In the genomic region with DNA sequence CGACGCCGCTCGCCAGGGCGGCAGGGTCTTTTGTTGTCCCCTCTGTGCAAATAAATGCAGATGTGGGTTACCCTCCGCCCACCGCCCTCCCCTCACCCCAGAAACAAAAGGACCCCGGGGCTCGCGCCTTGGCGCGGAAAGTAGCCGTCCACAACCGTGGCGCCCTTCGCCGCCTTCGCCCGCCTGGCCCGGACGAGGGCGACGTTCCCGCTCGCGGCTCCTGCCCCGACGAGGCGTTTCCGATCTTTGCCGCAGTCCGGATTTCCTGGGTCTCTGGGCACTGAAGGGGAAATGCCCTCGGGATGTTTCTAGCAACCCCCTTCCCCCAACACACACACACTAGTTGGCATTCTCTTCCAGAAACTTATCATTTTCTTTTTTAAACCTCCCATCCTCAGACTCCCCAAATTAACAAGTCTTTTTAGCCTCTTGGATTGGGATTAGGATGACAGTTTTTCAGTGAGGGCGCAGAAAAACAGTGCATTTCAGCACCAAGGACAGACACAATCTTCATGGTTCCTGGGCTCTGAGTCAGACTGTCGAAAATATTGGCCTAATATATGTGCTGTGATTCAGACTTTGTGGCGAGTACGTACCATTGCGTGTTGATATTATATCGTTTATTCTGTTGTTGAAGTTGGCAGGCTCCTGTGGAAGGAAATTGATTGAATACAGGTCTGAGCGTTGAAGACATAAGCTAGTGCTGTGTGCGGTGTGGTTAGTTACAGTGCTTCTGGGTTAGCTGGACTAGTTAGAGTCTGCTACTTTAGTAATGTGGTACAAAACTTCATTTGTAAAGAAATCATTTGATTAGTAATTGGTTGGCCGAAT, we compare ENCODE assay signal across 1 cellular context.
TF ChIP-seq lines count a peak whose summit lies in the region.

No MANE protein-coding gene starts in this region.

TF ChIP-seq in HepG2, 621 proteins besides CTCF, POLR2A, EP300 and RAD21 (continued from another document and continues in another):
- 0 out of 2 replicates have a peak, but pooled peaks have one; percentile 38 for TF ChIP-seq BRCA1 (CRISPR knock-in tag; IDR thresholded peaks at IDR 0.05)
- TF ChIP-seq KDM6A (CRISPR knock-in tag; IDR thresholded peaks at IDR 0.05; ENCODE audit: low read depth) = no peak
- peak; percentile 30; the same call in 1 of the 2 replicates for TF ChIP-seq SPEN (CRISPR knock-in tag; IDR thresholded peaks at IDR 0.05; ENCODE audit: low read depth)
- no peak for TF ChIP-seq NONO (IDR thresholded peaks at IDR 0.05)
- TF ChIP-seq NONO (CRISPR knock-in tag; conservative IDR thresholded peaks at IDR 0.05) = peak; percentile 34; the same call in 1 of the 2 replicates
- no peak for TF ChIP-seq ATAD3A (CRISPR knock-in tag; IDR thresholded peaks at IDR 0.05)
- no peak for TF ChIP-seq ZNF790 (CRISPR knock-in tag; IDR thresholded peaks at IDR 0.05; ENCODE audit: borderline replicate concordance)
- TF ChIP-seq HOXA3 (CRISPR knock-in tag; IDR thresholded peaks at IDR 0.05) = peak; percentile 38; the same call in 1 of the 2 replicates
- TF ChIP-seq, protein P1, sequence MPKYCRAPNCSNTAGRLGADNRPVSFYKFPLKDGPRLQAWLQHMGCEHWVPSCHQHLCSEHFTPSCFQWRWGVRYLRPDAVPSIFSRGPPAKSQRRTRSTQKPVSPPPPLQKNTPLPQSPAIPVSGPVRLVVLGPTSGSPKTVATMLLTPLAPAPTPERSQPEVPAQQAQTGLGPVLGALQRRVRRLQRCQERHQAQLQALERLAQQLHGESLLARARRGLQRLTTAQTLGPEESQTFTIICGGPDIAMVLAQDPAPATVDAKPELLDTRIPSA (CRISPR knock-in tag; IDR thresholded peaks at IDR 0.05; ENCODE audit: borderline replicate concordance) = peak; percentile 79; the same call in 1 of the 2 replicates
- no peak for TF ChIP-seq ZNF431 (CRISPR knock-in tag; IDR thresholded peaks at IDR 0.05; ENCODE audit: borderline replicate concordance, low read depth)
- TF ChIP-seq PRMT3 (CRISPR knock-in tag; IDR thresholded peaks at IDR 0.05; ENCODE audit: borderline replicate concordance, low read depth) = no peak
- TF ChIP-seq SRSF1 (optimal IDR thresholded peaks at IDR 0.05; ENCODE audit: low read depth, low read length) = peak; percentile 22
- TF ChIP-seq ZNF883 (CRISPR knock-in tag; IDR thresholded peaks at IDR 0.05; ENCODE audit: not compliant biosample characterization) = no peak
- 0 out of 2 replicates have a peak, but pooled peaks have one; percentile 15 for TF ChIP-seq CBX5 (CRISPR knock-in tag; IDR thresholded peaks at IDR 0.05; ENCODE audit: borderline replicate concordance)
- no peak for TF ChIP-seq ZNF549 (CRISPR knock-in tag; IDR thresholded peaks at IDR 0.05)
- TF ChIP-seq MEIS1 (CRISPR knock-in tag; IDR thresholded peaks at IDR 0.05; ENCODE audit: borderline replicate concordance) = 0 out of 2 replicates have a peak, but pooled peaks have one; percentile 77
- TF ChIP-seq RORA (CRISPR knock-in tag; IDR thresholded peaks at IDR 0.05) = no peak
- TF ChIP-seq, protein P2, sequence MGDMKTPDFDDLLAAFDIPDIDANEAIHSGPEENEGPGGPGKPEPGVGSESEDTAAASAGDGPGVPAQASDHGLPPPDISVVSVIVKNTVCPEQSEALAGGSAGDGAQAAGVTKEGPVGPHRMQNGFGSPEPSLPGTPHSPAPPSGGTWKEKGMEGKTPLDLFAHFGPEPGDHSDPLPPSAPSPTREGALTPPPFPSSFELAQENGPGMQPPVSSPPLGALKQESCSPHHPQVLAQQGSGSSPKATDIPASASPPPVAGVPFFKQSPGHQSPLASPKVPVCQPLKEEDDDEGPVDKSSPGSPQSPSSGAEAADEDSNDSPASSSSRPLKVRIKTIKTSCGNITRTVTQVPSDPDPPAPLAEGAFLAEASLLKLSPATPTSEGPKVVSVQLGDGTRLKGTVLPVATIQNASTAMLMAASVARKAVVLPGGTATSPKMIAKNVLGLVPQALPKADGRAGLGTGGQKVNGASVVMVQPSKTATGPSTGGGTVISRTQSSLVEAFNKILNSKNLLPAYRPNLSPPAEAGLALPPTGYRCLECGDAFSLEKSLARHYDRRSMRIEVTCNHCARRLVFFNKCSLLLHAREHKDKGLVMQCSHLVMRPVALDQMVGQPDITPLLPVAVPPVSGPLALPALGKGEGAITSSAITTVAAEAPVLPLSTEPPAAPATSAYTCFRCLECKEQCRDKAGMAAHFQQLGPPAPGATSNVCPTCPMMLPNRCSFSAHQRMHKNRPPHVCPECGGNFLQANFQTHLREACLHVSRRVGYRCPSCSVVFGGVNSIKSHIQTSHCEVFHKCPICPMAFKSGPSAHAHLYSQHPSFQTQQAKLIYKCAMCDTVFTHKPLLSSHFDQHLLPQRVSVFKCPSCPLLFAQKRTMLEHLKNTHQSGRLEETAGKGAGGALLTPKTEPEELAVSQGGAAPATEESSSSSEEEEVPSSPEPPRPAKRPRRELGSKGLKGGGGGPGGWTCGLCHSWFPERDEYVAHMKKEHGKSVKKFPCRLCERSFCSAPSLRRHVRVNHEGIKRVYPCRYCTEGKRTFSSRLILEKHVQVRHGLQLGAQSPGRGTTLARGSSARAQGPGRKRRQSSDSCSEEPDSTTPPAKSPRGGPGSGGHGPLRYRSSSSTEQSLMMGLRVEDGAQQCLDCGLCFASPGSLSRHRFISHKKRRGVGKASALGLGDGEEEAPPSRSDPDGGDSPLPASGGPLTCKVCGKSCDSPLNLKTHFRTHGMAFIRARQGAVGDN (CRISPR knock-in tag; IDR thresholded peaks at IDR 0.05) = peak; percentile 73
- TF ChIP-seq, protein P3, sequence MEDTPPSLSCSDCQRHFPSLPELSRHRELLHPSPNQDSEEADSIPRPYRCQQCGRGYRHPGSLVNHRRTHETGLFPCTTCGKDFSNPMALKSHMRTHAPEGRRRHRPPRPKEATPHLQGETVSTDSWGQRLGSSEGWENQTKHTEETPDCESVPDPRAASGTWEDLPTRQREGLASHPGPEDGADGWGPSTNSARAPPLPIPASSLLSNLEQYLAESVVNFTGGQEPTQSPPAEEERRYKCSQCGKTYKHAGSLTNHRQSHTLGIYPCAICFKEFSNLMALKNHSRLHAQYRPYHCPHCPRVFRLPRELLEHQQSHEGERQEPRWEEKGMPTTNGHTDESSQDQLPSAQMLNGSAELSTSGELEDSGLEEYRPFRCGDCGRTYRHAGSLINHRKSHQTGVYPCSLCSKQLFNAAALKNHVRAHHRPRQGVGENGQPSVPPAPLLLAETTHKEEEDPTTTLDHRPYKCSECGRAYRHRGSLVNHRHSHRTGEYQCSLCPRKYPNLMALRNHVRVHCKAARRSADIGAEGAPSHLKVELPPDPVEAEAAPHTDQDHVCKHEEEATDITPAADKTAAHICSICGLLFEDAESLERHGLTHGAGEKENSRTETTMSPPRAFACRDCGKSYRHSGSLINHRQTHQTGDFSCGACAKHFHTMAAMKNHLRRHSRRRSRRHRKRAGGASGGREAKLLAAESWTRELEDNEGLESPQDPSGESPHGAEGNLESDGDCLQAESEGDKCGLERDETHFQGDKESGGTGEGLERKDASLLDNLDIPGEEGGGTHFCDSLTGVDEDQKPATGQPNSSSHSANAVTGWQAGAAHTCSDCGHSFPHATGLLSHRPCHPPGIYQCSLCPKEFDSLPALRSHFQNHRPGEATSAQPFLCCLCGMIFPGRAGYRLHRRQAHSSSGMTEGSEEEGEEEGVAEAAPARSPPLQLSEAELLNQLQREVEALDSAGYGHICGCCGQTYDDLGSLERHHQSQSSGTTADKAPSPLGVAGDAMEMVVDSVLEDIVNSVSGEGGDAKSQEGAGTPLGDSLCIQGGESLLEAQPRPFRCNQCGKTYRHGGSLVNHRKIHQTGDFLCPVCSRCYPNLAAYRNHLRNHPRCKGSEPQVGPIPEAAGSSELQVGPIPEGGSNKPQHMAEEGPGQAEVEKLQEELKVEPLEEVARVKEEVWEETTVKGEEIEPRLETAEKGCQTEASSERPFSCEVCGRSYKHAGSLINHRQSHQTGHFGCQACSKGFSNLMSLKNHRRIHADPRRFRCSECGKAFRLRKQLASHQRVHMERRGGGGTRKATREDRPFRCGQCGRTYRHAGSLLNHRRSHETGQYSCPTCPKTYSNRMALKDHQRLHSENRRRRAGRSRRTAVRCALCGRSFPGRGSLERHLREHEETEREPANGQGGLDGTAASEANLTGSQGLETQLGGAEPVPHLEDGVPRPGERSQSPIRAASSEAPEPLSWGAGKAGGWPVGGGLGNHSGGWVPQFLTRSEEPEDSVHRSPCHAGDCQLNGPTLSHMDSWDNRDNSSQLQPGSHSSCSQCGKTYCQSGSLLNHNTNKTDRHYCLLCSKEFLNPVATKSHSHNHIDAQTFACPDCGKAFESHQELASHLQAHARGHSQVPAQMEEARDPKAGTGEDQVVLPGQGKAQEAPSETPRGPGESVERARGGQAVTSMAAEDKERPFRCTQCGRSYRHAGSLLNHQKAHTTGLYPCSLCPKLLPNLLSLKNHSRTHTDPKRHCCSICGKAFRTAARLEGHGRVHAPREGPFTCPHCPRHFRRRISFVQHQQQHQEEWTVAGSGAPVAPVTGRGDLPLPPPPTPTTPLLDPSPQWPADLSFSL (CRISPR knock-in tag; IDR thresholded peaks at IDR 0.05) = peak; percentile 37; the same call in 1 of the 2 replicates
- TF ChIP-seq ZNF766 (CRISPR knock-in tag; IDR thresholded peaks at IDR 0.05; ENCODE audit: borderline replicate concordance) = peak; percentile 40; the same call in 1 of the 2 replicates
- TF ChIP-seq, protein P4, sequence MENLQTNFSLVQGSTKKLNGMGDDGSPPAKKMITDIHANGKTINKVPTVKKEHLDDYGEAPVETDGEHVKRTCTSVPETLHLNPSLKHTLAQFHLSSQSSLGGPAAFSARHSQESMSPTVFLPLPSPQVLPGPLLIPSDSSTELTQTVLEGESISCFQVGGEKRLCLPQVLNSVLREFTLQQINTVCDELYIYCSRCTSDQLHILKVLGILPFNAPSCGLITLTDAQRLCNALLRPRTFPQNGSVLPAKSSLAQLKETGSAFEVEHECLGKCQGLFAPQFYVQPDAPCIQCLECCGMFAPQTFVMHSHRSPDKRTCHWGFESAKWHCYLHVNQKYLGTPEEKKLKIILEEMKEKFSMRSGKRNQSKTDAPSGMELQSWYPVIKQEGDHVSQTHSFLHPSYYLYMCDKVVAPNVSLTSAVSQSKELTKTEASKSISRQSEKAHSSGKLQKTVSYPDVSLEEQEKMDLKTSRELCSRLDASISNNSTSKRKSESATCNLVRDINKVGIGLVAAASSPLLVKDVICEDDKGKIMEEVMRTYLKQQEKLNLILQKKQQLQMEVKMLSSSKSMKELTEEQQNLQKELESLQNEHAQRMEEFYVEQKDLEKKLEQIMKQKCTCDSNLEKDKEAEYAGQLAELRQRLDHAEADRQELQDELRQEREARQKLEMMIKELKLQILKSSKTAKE (CRISPR knock-in tag; IDR thresholded peaks at IDR 0.05; ENCODE audit: borderline replicate concordance) = no peak; the same call in 1 of the 2 replicates
- TF ChIP-seq, protein P5, sequence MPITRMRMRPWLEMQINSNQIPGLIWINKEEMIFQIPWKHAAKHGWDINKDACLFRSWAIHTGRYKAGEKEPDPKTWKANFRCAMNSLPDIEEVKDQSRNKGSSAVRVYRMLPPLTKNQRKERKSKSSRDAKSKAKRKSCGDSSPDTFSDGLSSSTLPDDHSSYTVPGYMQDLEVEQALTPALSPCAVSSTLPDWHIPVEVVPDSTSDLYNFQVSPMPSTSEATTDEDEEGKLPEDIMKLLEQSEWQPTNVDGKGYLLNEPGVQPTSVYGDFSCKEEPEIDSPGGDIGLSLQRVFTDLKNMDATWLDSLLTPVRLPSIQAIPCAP (CRISPR knock-in tag; IDR thresholded peaks at IDR 0.05; ENCODE audit: low read depth) = no peak
- TF ChIP-seq, protein P6, sequence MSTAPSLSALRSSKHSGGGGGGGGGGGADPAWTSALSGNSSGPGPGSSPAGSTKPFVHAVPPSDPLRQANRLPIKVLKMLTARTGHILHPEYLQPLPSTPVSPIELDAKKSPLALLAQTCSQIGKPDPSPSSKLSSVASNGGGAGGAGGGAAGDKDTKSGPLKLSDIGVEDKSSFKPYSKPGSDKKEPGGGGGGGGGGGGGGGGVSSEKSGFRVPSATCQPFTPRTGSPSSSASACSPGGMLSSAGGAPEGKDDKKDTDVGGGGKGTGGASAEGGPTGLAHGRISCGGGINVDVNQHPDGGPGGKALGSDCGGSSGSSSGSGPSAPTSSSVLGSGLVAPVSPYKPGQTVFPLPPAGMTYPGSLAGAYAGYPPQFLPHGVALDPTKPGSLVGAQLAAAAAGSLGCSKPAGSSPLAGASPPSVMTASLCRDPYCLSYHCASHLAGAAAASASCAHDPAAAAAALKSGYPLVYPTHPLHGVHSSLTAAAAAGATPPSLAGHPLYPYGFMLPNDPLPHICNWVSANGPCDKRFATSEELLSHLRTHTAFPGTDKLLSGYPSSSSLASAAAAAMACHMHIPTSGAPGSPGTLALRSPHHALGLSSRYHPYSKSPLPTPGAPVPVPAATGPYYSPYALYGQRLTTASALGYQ (CRISPR knock-in tag; IDR thresholded peaks at IDR 0.05) = 0 out of 2 replicates have a peak, but pooled peaks have one; percentile 17
- TF ChIP-seq SOX13 (IDR thresholded peaks at IDR 0.05) = no peak
- no peak; a peak in 1 of 4 replicates for TF ChIP-seq SOX13 (CRISPR knock-in tag; conservative IDR thresholded peaks at IDR 0.05 in 1 of 2, IDR thresholded peaks at IDR 0.05 in 1 of 2)
- TF ChIP-seq JUNB (CRISPR knock-in tag; IDR thresholded peaks at IDR 0.05; ENCODE audit: borderline replicate concordance) = peak; percentile 71; the same call in 1 of the 2 replicates
- TF ChIP-seq, protein P7, sequence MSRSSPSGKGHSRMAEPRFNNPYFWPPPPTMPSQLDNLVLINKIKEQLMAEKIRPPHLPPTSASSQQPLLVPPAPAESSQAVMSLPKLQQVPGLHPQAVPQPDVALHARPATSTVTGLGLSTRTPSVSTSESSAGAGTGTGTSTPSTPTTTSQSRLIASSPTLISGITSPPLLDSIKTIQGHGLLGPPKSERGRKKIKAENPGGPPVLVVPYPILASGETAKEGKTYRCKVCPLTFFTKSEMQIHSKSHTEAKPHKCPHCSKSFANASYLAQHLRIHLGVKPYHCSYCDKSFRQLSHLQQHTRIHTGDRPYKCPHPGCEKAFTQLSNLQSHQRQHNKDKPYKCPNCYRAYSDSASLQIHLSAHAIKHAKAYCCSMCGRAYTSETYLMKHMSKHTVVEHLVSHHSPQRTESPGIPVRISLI (CRISPR knock-in tag; IDR thresholded peaks at IDR 0.05; ENCODE audit: borderline replicate concordance) = no peak
- TF ChIP-seq SKI (IDR thresholded peaks at IDR 0.05; ENCODE audit: partially characterized antibody) = peak; percentile 17
- 0 out of 2 replicates have a peak, but pooled peaks have one; percentile 16 for TF ChIP-seq AKAP8 (CRISPR knock-in tag; IDR thresholded peaks at IDR 0.05)
- peak; percentile 15; the same call in 1 of the 2 replicates for TF ChIP-seq ZSCAN25 (CRISPR knock-in tag; IDR thresholded peaks at IDR 0.05)
- no peak for TF ChIP-seq ATF7 (IDR thresholded peaks at IDR 0.05)
- 0 out of 2 replicates have a peak, but pooled peaks have one; percentile 33 for TF ChIP-seq ATF7 (CRISPR knock-in tag; IDR thresholded peaks at IDR 0.05)
- TF ChIP-seq, protein P8, sequence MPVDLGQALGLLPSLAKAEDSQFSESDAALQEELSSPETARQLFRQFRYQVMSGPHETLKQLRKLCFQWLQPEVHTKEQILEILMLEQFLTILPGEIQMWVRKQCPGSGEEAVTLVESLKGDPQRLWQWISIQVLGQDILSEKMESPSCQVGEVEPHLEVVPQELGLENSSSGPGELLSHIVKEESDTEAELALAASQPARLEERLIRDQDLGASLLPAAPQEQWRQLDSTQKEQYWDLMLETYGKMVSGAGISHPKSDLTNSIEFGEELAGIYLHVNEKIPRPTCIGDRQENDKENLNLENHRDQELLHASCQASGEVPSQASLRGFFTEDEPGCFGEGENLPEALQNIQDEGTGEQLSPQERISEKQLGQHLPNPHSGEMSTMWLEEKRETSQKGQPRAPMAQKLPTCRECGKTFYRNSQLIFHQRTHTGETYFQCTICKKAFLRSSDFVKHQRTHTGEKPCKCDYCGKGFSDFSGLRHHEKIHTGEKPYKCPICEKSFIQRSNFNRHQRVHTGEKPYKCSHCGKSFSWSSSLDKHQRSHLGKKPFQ (CRISPR knock-in tag; IDR thresholded peaks at IDR 0.05; ENCODE audit: insufficient replicate concordance) = no peak
- TF ChIP-seq GATA4 (IDR thresholded peaks at IDR 0.05; ENCODE audit: borderline replicate concordance, low read depth) = no peak
- peak; percentile 54; the same call in 1 of the 2 replicates for TF ChIP-seq PHF8 (CRISPR knock-in tag; IDR thresholded peaks at IDR 0.05)
